ENCODE assay signal across 17 cellular contexts in the genomic region with DNA sequence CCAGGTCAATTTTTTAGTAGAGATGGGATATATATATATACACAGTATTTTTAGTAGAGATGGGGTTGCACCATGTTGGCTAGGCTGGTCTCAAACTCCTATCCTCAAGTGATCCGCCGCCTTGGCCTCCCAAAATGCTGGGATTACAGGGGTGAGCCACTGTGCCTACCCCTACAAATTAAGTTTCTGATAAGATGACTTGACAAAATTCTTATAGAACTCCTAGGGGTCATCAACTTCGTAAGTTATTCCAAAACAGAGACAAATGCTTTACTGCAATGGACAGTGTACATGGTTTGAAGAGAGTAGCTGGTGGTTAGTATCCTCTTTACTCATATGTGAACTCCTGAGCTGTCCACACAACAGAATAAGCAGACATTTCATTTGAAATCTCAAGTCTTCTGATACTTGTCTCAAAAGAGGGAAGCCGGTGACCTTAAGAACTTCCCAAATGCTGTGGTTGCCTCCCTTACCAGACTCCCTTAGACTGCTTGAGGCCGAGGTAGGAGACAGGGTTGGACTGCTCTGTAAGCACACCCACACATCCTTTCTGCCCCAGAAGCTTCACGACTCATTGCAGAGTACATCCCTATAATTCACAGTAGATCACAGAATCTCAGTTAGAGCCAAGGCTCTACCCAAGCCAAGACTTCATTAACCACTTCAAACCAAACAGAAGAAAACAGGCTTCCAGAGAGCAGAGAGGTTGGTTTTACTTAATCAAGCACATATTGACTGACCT.
A peak's percentile ranks its signal among the peaks of the same experiment; 100 is the strongest.
DNase-seq lines count a peak whose midpoint lies in the region; ATAC-seq and TF ChIP-seq lines count a peak whose summit lies in the region.
"Had no signal": no experiment of that assay in that cellular context is flagged by ENCODE, and none has a peak within 500 bp of the region (broad histone marks: within the 10 kb centered on the region; RNA-seq: fewer than 3 reads in every experiment).

No MANE protein-coding gene starts in this region.

- no peak for DNase-seq in stimulated activated naive CD8-positive, alpha-beta T cell treated with anti-CD3 and anti-CD28 coated beads, Interleukin-15, Interleukin-2, amounts not matched to agents 100 U/mL and 50 U/mL, for 24 hours
- no peak for DNase-seq in stimulated activated naive CD8-positive, alpha-beta T cell treated with anti-CD3 and anti-CD28 coated beads, Interleukin-15, amount 100 ng/mL, for 72 hours
- DNase-seq in SKM-1 (lab: John Stamatoyannopoulos, UW; ENCODE audit: unreplicated experiment) (peak; percentile 84), fibroblast of the aortic adventitia (ENCODE audit: low read depth) (peak; percentile 49), HEK293T (ENCODE audit: extremely low spot score) (no peak), amygdala (lab: John Stamatoyannopoulos, UW) (no peak), GM10266 (ENCODE audit: extremely low spot score) (no peak)
- DNase-seq: brain microvascular endothelial cell; effector memory CD8-positive, alpha-beta T cell; H9; KG1; NCI-H187 treated with DMSO at 0.1 percent for 48 hours; nucleus accumbens; T1000 had no signal

- H3K4me3 Mint-ChIP-seq in stimulated activated naive CD8-positive, alpha-beta T cell treated with anti-CD3 and anti-CD28 coated beads, Interleukin-15, amount 100 ng/mL, for 72 hours, result no peak overlapping the region
- H3K4me3 Mint-ChIP-seq: effector memory CD8-positive, alpha-beta T cell; H9; memory B cell had no signal

- TF ChIP-seq CTCF in fibroblast of the aortic adventitia (IDR thresholded peaks at IDR 0.05; ENCODE audit: insufficient read depth, low read length) (no peak), GM10266 (IDR thresholded peaks at IDR 0.05; ENCODE audit: control insufficient read depth, insufficient read depth, low read depth, missing control alignments) (no peak)

- no peaks in the 10 kb centered on the region for H3K27me3 Mint-ChIP-seq in stimulated activated naive CD8-positive, alpha-beta T cell treated with anti-CD3 and anti-CD28 coated beads, Interleukin-15, amount 100 ng/mL, for 72 hours
- H3K27me3 Mint-ChIP-seq: memory B cell had no signal

- CTCF ChIA-PET in HEK293T (lab: Yijun Ruan, JAX), result interaction anchor here (0.6 kb wide), 1 partner anchor 310 kb away, joined by 4 read pairs; no protein-coding TSS in a partner anchor

- peak; percentile 47 for ATAC-seq in stimulated activated naive CD8-positive, alpha-beta T cell treated with anti-CD3 and anti-CD28 coated beads, Interleukin-15, Interleukin-2, amounts not matched to agents 100 U/mL and 50 U/mL, for 24 hours
- ATAC-seq in stimulated activated naive CD8-positive, alpha-beta T cell treated with anti-CD3 and anti-CD28 coated beads, Interleukin-15, amount 100 ng/mL, for 72 hours, result no peak
- ATAC-seq in esophagus mucosa, result no peak
- ATAC-seq: effector memory CD8-positive, alpha-beta T cell had no signal

- no peak overlapping the region for H3K4me3 ChIP-seq in fibroblast of the aortic adventitia (ENCODE audit: low read depth, low read length)
- H3K4me3 ChIP-seq: skin epidermis had no signal

- peaks cover 36% of the 10 kb centered on the region for H3K4me1 Mint-ChIP-seq in stimulated activated naive CD8-positive, alpha-beta T cell treated with anti-CD3 and anti-CD28 coated beads, Interleukin-15, amount 100 ng/mL, for 72 hours

- no peaks in the 10 kb centered on the region for H3K9me3 Mint-ChIP-seq in stimulated activated naive CD8-positive, alpha-beta T cell treated with anti-CD3 and anti-CD28 coated beads, Interleukin-15, amount 100 ng/mL, for 72 hours
- H3K9me3 Mint-ChIP-seq: effector memory CD8-positive, alpha-beta T cell; H9; memory B cell had no signal

- H3K27ac Mint-ChIP-seq in stimulated activated naive CD8-positive, alpha-beta T cell treated with anti-CD3 and anti-CD28 coated beads, Interleukin-15, amount 100 ng/mL, for 72 hours, result no peak overlapping the region
- H3K27ac Mint-ChIP-seq: memory B cell had no signal

- POLR2A ChIA-PET in HEK293T (lab: Yijun Ruan, JAX), result no interaction called here

TF ChIP-seq in HEK293T, 16 proteins besides CTCF, POLR2A, EP300 and RAD21:
- TF ChIP-seq ARNT (IDR thresholded peaks at IDR 0.05) (no peak), ELF4 (IDR thresholded peaks at IDR 0.05) (no peak), CTBP1 (IDR thresholded peaks at IDR 0.05; ENCODE audit: borderline replicate concordance) (no peak), FOXA1 (IDR thresholded peaks at IDR 0.05) (no peak), SP1 (IDR thresholded peaks at IDR 0.05) (no peak), HDGF (IDR thresholded peaks at IDR 0.05; ENCODE audit: borderline replicate concordance) (no peak), NFRKB (IDR thresholded peaks at IDR 0.05) (no peak), LEF1 (IDR thresholded peaks at IDR 0.05; ENCODE audit: borderline replicate concordance) (no peak), L3MBTL2 (conservative IDR thresholded peaks at IDR 0.05) (no peak), FOXM1 (IDR thresholded peaks at IDR 0.05; ENCODE audit: borderline replicate concordance) (no peak), TARDBP (IDR thresholded peaks at IDR 0.05) (no peak), ZNF384 (IDR thresholded peaks at IDR 0.05) (no peak)

Comparison
In these comparisons a context has a peak if more than half of its experiments do, and no peak if none do; other contexts are left out.
1. DNase-seq: peak in SKM-1 (single experiment) and fibroblast of the aortic adventitia (single experiment); none in stimulated activated naive CD8-positive, alpha-beta T cell treated with anti-CD3 and anti-CD28 coated beads, Interleukin-15, Interleukin-2, amounts not matched to agents 100 U/mL and 50 U/mL, for 24 hours (single experiment), stimulated activated naive CD8-positive, alpha-beta T cell treated with anti-CD3 and anti-CD28 coated beads, Interleukin-15, amount 100 ng/mL, for 72 hours (0 of 2), HEK293T (single experiment), amygdala (0 of 56) and GM10266 (single experiment).